In genomic region chr12:1804545-1805332, GRCh38 we compare ENCODE assay signal across 8 cellular contexts. TPM values are rescaled to one million over a fixed set of nuclear protein-coding genes. Genes with fewer than 3 reads are reported as not detected.
DNase-seq lines count a peak whose midpoint lies in the region; ATAC-seq and TF ChIP-seq lines count a peak whose summit lies in the region.

No MANE protein-coding gene starts in this region.

- no peak overlapping the region for H3K9ac ChIP-seq in mesenchymal stem cell (ENCODE audit: low read length)

- H3K27me3 Mint-ChIP-seq in activated CD4-positive, alpha-beta memory T cell treated with anti-CD3 and anti-CD28 coated beads for 36 hours: no peaks in the 10 kb centered on the region

- no peak overlapping the region for H2BK12ac ChIP-seq in mesenchymal stem cell (ENCODE audit: low read length in 2 of 2)

- no peak overlapping the region for H3K4me3 Mint-ChIP-seq in activated CD4-positive, alpha-beta memory T cell treated with anti-CD3 and anti-CD28 coated beads for 36 hours

- H3K36me3 Mint-ChIP-seq in activated CD4-positive, alpha-beta memory T cell treated with anti-CD3 and anti-CD28 coated beads for 36 hours: no peaks in the 10 kb centered on the region

- H3K36me3 ChIP-seq in mesenchymal stem cell (ENCODE audit: control insufficient read depth in 1 of 2, insufficient read depth in 2 of 2, low read depth in 1 of 2, low read length in 2 of 2): no peaks in the 10 kb centered on the region

- peak overlapping the region; percentile 20 for H2AK5ac ChIP-seq in mesenchymal stem cell (ENCODE audit: low read length, severe bottlenecking)

- peak overlapping the region in 29 of 59 donors; percentile 7 to 77 (median 49) for H3K27ac ChIP-seq in dorsolateral prefrontal cortex
- no peak overlapping the region for H3K27ac ChIP-seq in mesenchymal stem cell (ENCODE audit: low read length, poor library complexity, severe bottlenecking)

- no peak overlapping the region for H3K4me2 ChIP-seq in mesenchymal stem cell (ENCODE audit: low read length, poor library complexity, severe bottlenecking)

- H2BK120ac ChIP-seq in mesenchymal stem cell (ENCODE audit: low read depth, low read length): peak overlapping the region; percentile 39

- DNase-seq in C1 segment of cervical spinal cord (lab: John Stamatoyannopoulos, UW): peak in 12 of 14 donors; percentile 46 to 83 (median 74)
- peak; percentile 73 for DNase-seq in NCI-H82 treated with DMSO at 0.1 percent for 48 hours (lab: John Stamatoyannopoulos, UW; ENCODE audit: unreplicated experiment)
- DNase-seq in activated CD4-positive, alpha-beta memory T cell treated with anti-CD3 and anti-CD28 coated beads for 36 hours: peak; percentile 92
- DNase-seq in dorsolateral prefrontal cortex: peak; percentile 75 to 93 (median 90)
- peak; percentile 88 for DNase-seq in mesenchymal stem cell
- peak; percentile 56 to 71 for DNase-seq in stimulated activated CD8-positive, alpha-beta memory T cell treated with anti-CD3 and anti-CD28 coated beads, Interleukin-15, amount 100 ng/mL, for 4 hours (ENCODE audit: low read depth in 2 of 2)

- H2BK15ac ChIP-seq in mesenchymal stem cell (ENCODE audit: low read depth, poor library complexity, severe bottlenecking): peak overlapping the region; percentile 44

- peak overlapping the region in 1 of 2 experiments; percentile 75 for H3K23ac ChIP-seq in mesenchymal stem cell (ENCODE audit: low read length in 2 of 2)

- H3K4me3 ChIP-seq in dorsolateral prefrontal cortex: peak overlapping the region in 12 of 59 donors; percentile 5 to 47 (median 24)
- H3K4me3 ChIP-seq in mesenchymal stem cell (ENCODE audit: insufficient read depth in 1 of 2, low read depth in 1 of 2, low read length in 2 of 2): no peak overlapping the region

- no peaks in the 10 kb centered on the region for H3K9me3 Mint-ChIP-seq in activated CD4-positive, alpha-beta memory T cell treated with anti-CD3 and anti-CD28 coated beads for 36 hours

- H4K91ac ChIP-seq in mesenchymal stem cell (ENCODE audit: low read length): peak overlapping the region; percentile 52

- WGBS in mesenchymal stem cell: 55% methylated on average over 25 of the region's 25 CpGs

- peak overlapping the region; percentile 77 to 90 for H3K18ac ChIP-seq in mesenchymal stem cell (ENCODE audit: low read depth in 1 of 2, low read length in 2 of 2)

- H2BK5ac ChIP-seq in mesenchymal stem cell (ENCODE audit: low read depth, low read length, poor library complexity, severe bottlenecking): no peak overlapping the region

- peak overlapping the region; percentile 36 for H2AFZ ChIP-seq in mesenchymal stem cell (ENCODE audit: low read depth, low read length)

- H3K4me1 Mint-ChIP-seq in activated CD4-positive, alpha-beta memory T cell treated with anti-CD3 and anti-CD28 coated beads for 36 hours (ENCODE audit: low read depth): peaks cover 6% of the 10 kb centered on the region

- peak overlapping the region; percentile 20 to 85 for H3K4ac ChIP-seq in mesenchymal stem cell (ENCODE audit: low read depth in 1 of 2, low read length in 2 of 2)

- no peaks in the 10 kb centered on the region for H3K9me3 ChIP-seq in mesenchymal stem cell (ENCODE audit: control insufficient read depth, low read length)

- ATAC-seq in GM19372 (IDR thresholded peaks at IDR 0.05; ENCODE audit: low read depth, unreplicated experiment) (peak; percentile 82), HG03520 (IDR thresholded peaks at IDR 0.05; ENCODE audit: unreplicated experiment) (peak; percentile 67)

- peaks cover 4% of the 10 kb centered on the region for H3K4me1 ChIP-seq in mesenchymal stem cell (ENCODE audit: control insufficient read depth, insufficient read depth, low read depth, low read length)

- H3K27me3 ChIP-seq in dorsolateral prefrontal cortex (no peaks in the 10 kb centered on the region), mesenchymal stem cell (ENCODE audit: control insufficient read depth in 1 of 2, insufficient read depth in 1 of 2, low read length in 2 of 2) (peaks cover 0 to 6% of the 10 kb centered on the region in 2 experiments)

- H4K8ac ChIP-seq in mesenchymal stem cell (ENCODE audit: low read length): peak overlapping the region; percentile 95

- intact Hi-C loops in activated CD4-positive, alpha-beta memory T cell treated with anti-CD3 and anti-CD28 coated beads for 36 hours (cut with micrococcal nuclease): loop anchor here (1.0 kb wide), 1 partner anchor 8 kb away; no protein-coding TSS in a partner anchor
- intact Hi-C loops in dorsolateral prefrontal cortex (cut with DNase I): no loop called here

- peak overlapping the region; percentile 70 for H3K27ac Mint-ChIP-seq in activated CD4-positive, alpha-beta memory T cell treated with anti-CD3 and anti-CD28 coated beads for 36 hours

- POLR2A ChIA-PET in activated CD4-positive, alpha-beta memory T cell treated with anti-CD3 and anti-CD28 coated beads for 36 hours (lab: Charles Lee): no interaction called here

- H3K79me1 ChIP-seq in mesenchymal stem cell (replicated peaks; ENCODE audit: low read length, poor library complexity, severe bottlenecking): no peaks in the 10 kb centered on the region

- TF ChIP-seq CTCF in dorsolateral prefrontal cortex (IDR thresholded peaks at IDR 0.05 in 54 of 56, conservative IDR thresholded peaks at IDR 0.05 in 2 of 56; ENCODE audit: low read depth in 1 of 56, partially characterized antibody in 56 of 56): peak in 15 of 56 donors; percentile 4 to 39 (median 19)

- CTCF ChIA-PET in activated CD4-positive, alpha-beta memory T cell treated with anti-CD3 and anti-CD28 coated beads for 36 hours (lab: Charles Lee): interaction anchor here (1.5 to 1.8 kb wide), 2 partner anchors 14 to 135 kb away, joined by 5 to 7 read pairs; no protein-coding TSS in a partner anchor

- no peak overlapping the region for H3K14ac ChIP-seq in mesenchymal stem cell (ENCODE audit: low read length in 2 of 2)

RNA-seq across cellular contexts. Expression of gene LRTM2, which starts 15.6 kb away (rescaled TPM):
- not detected for total RNA-seq in activated CD4-positive, alpha-beta memory T cell treated with anti-CD3 and anti-CD28 coated beads for 36 hours
- 10 to 100 TPM in 119 of 120 experiments, 1 to 10 TPM in 1; 8.0 to 46.0 (median 27.9) TPM for total RNA-seq in dorsolateral prefrontal cortex
- 0.01 TPM for polyA plus RNA-seq in mesenchymal stem cell (2013, experiment 1 of 2)
- 0.01 TPM for polyA plus RNA-seq in mesenchymal stem cell (2013, experiment 2 of 2)

Comparison
In these comparisons a context has a peak if more than half of its experiments do, and no peak if none do; other contexts are left out.
1. RNA of gene LRTM2, which starts 15.6 kb away (total RNA-seq): 8.0 to 46.0 TPM in dorsolateral prefrontal cortex; not detected in activated CD4-positive, alpha-beta memory T cell treated with anti-CD3 and anti-CD28 coated beads for 36 hours; every median in the first group is over 4 times any median in the second.
2. Peak in every context shown above with its lines, with median percentiles within 50 percentile points of each other: DNase-seq.